Comparison of ENCODE assay signal across 16 cellular contexts in the genomic region with DNA sequence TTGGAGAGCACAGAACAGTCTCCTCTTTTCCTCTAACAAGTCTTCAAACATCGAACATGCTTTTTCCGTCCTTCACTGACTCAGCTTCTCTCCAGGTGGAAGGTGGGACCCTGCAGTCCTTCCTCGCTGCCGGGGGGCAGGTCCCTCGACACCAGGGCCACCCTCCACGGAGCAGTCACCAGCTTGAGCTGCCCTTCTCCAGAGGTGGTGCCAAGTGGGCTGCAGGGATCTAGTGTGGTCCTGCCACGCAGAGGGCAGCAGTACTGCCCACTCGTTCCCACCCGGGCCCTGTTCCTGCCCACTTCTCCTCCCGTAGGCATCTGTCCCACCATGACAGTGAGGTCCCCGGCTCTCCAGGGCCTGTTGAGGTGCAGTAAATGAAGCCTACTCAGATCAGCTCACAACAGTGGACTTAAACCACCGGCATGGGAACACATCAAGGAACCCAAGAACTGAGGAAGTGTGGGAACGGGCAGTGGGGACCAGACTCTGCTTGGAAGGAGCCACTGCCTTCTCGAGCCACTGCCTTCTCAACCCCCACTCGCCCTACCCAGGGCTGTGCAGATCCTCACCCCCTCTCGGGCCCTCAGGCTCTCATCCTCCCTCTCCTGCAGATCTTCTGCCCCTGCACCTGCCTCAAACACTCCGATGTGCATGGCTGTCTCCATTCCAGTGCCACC.
DNase-seq lines count a peak whose midpoint lies in the region; ATAC-seq and TF ChIP-seq lines count a peak whose summit lies in the region.
"Had no signal": no experiment of that assay in that cellular context is flagged by ENCODE, and none has a peak within 500 bp of the region (broad histone marks: within the 10 kb centered on the region; RNA-seq: fewer than 3 reads in every experiment).

No MANE protein-coding gene starts in this region.

- no peak overlapping the region for H3K23ac ChIP-seq in mesenchymal stem cell (ENCODE audit: low read length in 2 of 2)

- no peak overlapping the region for H2AK5ac ChIP-seq in mesenchymal stem cell (ENCODE audit: low read length, severe bottlenecking)

- peak overlapping the region; percentile 31 for H4K91ac ChIP-seq in mesenchymal stem cell (ENCODE audit: low read length)

- H3K36me3 Mint-ChIP-seq in activated T-cell treated with anti-CD3 and anti-CD28 coated beads, Interleukin-2, amount 50 U/mL, for 4 hours (ENCODE audit: insufficient read depth) = no peaks in the 10 kb centered on the region

- no peak overlapping the region for H2BK5ac ChIP-seq in mesenchymal stem cell (ENCODE audit: low read depth, low read length, poor library complexity, severe bottlenecking)

- no peak for TF ChIP-seq CTCF in spleen (IDR thresholded peaks at IDR 0.05 in 8 of 11, conservative IDR thresholded peaks at IDR 0.05 in 3 of 11)

- peaks cover 7% of the 10 kb centered on the region for H3K27me3 Mint-ChIP-seq in activated T-cell treated with anti-CD3 and anti-CD28 coated beads, Interleukin-2, amount 50 U/mL, for 4 hours (ENCODE audit: low read depth)
- H3K27me3 Mint-ChIP-seq: CD4-positive, alpha-beta T cell had no signal

- H3K9me3 ChIP-seq in mesenchymal stem cell (ENCODE audit: control insufficient read depth, low read length) (peaks cover 4% of the 10 kb centered on the region), spleen (no peaks in the 10 kb centered on the region)
- H3K9me3 ChIP-seq: Caco-2 had no signal

- no peak overlapping the region for H3K4me3 Mint-ChIP-seq in activated T-cell treated with anti-CD3 and anti-CD28 coated beads, Interleukin-2, amount 50 U/mL, for 4 hours
- H3K4me3 Mint-ChIP-seq: CD4-positive, alpha-beta T cell; H9 had no signal

- ATAC-seq in activated T-cell treated with anti-CD3 and anti-CD28 coated beads, Interleukin-2, amount 50 U/mL, for 4 hours = no peak
- ATAC-seq: A549 had no signal

- H3K27me3 ChIP-seq in mesenchymal stem cell (ENCODE audit: control insufficient read depth in 1 of 2, insufficient read depth in 1 of 2, low read length in 2 of 2) (peaks cover 0 to 33% of the 10 kb centered on the region in 2 experiments), spleen (replicated peaks in 1 of 7) (no peaks in the 10 kb centered on the region)

- no peak overlapping the region for H3K4me3 ChIP-seq in mesenchymal stem cell (ENCODE audit: insufficient read depth in 1 of 2, low read depth in 1 of 2, low read length in 2 of 2)
- no peak overlapping the region for H3K4me3 ChIP-seq in spleen
- H3K4me3 ChIP-seq: A549 had no signal

- no peak overlapping the region for H3K14ac ChIP-seq in mesenchymal stem cell (ENCODE audit: low read length in 2 of 2)

- 89% methylated on average over 17 of the region's 17 CpGs for WGBS in mesenchymal stem cell
- 89 to 97% (median 94%) methylated on average over 17 of the region's 17 CpGs for WGBS in spleen, 5 donors

- H3K4ac ChIP-seq in mesenchymal stem cell (ENCODE audit: low read depth in 1 of 2, low read length in 2 of 2) = no peak overlapping the region

- H2AFZ ChIP-seq in mesenchymal stem cell (ENCODE audit: low read depth, low read length) = no peak overlapping the region

- peaks cover 13% of the 10 kb centered on the region for H3K4me1 ChIP-seq in mesenchymal stem cell (ENCODE audit: control insufficient read depth, insufficient read depth, low read depth, low read length)
- H3K4me1 ChIP-seq in spleen = peaks cover 0 to 23% (median 5%) of the 10 kb centered on the region in 6 donors
- H3K4me1 ChIP-seq: A549, Caco-2 had no signal

- intact Hi-C loops in spleen (cut with DNase I; ENCODE audit: low total_unique reads) = loop anchor here (5.0 kb wide), 1 partner anchor 273 kb away; no protein-coding TSS in a partner anchor

- H3K4me2 ChIP-seq in mesenchymal stem cell (ENCODE audit: low read length, poor library complexity, severe bottlenecking) = no peak overlapping the region
- H3K4me2 ChIP-seq: A549 had no signal

- no peaks in the 10 kb centered on the region for H3K9me3 Mint-ChIP-seq in activated T-cell treated with anti-CD3 and anti-CD28 coated beads, Interleukin-2, amount 50 U/mL, for 4 hours
- H3K9me3 Mint-ChIP-seq: CD4-positive, alpha-beta T cell; H9 had no signal

- no peak overlapping the region for H2BK15ac ChIP-seq in mesenchymal stem cell (ENCODE audit: low read depth, poor library complexity, severe bottlenecking)

- no peak overlapping the region for H3K9ac ChIP-seq in mesenchymal stem cell (ENCODE audit: low read length)

- no peak overlapping the region for H4K8ac ChIP-seq in mesenchymal stem cell (ENCODE audit: low read length)

- no peak overlapping the region for H2BK120ac ChIP-seq in mesenchymal stem cell (ENCODE audit: low read depth, low read length)

- no peak overlapping the region for H3K18ac ChIP-seq in mesenchymal stem cell (ENCODE audit: low read depth in 1 of 2, low read length in 2 of 2)

- no peaks in the 10 kb centered on the region for H3K79me1 ChIP-seq in mesenchymal stem cell (replicated peaks; ENCODE audit: low read length, poor library complexity, severe bottlenecking)

- no peak overlapping the region for H2BK12ac ChIP-seq in mesenchymal stem cell (ENCODE audit: low read length in 2 of 2)

- H3K27ac ChIP-seq in mesenchymal stem cell (ENCODE audit: low read length, poor library complexity, severe bottlenecking) = no peak overlapping the region
- H3K27ac ChIP-seq in spleen = no peak overlapping the region
- H3K27ac ChIP-seq: 22Rv1, A549, C4-2B had no signal

- no peaks in the 10 kb centered on the region for H3K36me3 ChIP-seq in mesenchymal stem cell (ENCODE audit: control insufficient read depth in 1 of 2, insufficient read depth in 2 of 2, low read depth in 1 of 2, low read length in 2 of 2)
- H3K36me3 ChIP-seq in spleen = no peaks in the 10 kb centered on the region

- no peak for TF ChIP-seq POLR2A in spleen (IDR thresholded peaks at IDR 0.05)

- DNase-seq in activated effector memory CD4-positive, alpha-beta T cell treated with anti-CD3 and anti-CD28 coated beads, Interleukin-2, amount 50 U/mL, for 16 hours = peak; percentile 45
- no peak for DNase-seq in activated effector memory CD4-positive, alpha-beta T cell treated with Interleukin-2 at 50 U/mL for 16 hours
- no peak for DNase-seq in mesenchymal stem cell
- DNase-seq in spleen = peak; percentile 52
- no peak for DNase-seq in activated T-cell treated with anti-CD3 and anti-CD28 coated beads, Interleukin-2, amount 50 U/mL, for 4 hours
- DNase-seq in T-helper 9 cell = no peak
- DNase-seq in NCI-H2171 treated with DMSO at 0.1 percent for 48 hours (lab: John Stamatoyannopoulos, UW) = no peak
- DNase-seq: AML-193; Caco-2; CD4-positive, alpha-beta T cell; DMS79; GDM1; H9 had no signal

- no peaks in the 10 kb centered on the region for H3K4me1 Mint-ChIP-seq in activated T-cell treated with anti-CD3 and anti-CD28 coated beads, Interleukin-2, amount 50 U/mL, for 4 hours (ENCODE audit: low read depth)
- H3K4me1 Mint-ChIP-seq: H9 had no signal

Comparison
In these comparisons a context has a peak if more than half of its experiments do, and no peak if none do; other contexts are left out.
1. DNase-seq: peak in activated effector memory CD4-positive, alpha-beta T cell treated with anti-CD3 and anti-CD28 coated beads, Interleukin-2, amount 50 U/mL, for 16 hours (single experiment) and spleen (single experiment); none in activated effector memory CD4-positive, alpha-beta T cell treated with Interleukin-2 at 50 U/mL for 16 hours (single experiment), mesenchymal stem cell (single experiment), activated T-cell treated with anti-CD3 and anti-CD28 coated beads, Interleukin-2, amount 50 U/mL, for 4 hours (single experiment), T-helper 9 cell (single experiment) and NCI-H2171 treated with DMSO at 0.1 percent for 48 hours (single experiment).